9 cellular contexts compared by ENCODE assay signal in the genomic region with DNA sequence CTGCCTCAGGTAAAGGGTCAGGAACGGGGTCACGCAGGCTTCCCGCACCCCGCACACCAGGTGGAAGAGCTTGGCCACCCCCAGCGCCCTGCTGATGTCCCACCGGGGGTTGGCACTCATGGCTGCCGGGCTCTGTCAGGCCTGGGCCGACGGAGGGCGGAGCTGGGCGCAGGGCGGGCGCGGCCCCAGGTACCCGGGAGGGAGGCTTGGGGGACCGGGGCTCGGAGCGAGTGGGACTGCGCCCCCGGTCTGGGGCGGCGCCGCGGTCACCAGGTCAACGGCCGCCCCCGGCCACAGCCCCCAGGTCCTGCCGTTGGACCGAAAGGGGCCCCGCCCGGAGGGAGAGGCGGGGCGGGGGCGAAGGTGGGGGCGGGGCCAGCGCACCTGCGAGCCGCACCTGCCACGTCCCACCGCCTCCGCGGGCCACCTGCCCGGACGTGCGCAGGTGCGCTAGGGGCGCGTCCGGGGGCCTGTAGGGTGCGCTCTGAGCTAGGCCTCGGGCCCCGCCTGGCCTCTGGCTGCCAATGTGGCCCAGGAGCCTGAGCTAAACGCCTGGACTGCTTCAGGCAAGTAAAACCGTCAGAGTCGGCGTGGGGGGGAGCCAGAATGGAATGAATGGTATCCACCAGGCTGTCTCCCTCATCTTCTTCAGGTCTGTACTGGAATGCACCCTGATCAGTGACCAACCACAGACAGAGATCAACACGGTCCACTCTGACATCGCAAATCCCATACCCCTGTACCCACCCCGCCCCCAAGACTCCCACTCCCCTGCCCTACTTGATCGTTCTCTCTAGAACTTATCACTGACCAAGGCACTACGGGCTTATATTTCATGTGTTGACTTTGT.
DNase-seq lines count a peak whose midpoint lies in the region; ATAC-seq and TF ChIP-seq lines count a peak whose summit lies in the region.
"Had no signal": no experiment of that assay in that cellular context is flagged by ENCODE, and none has a peak within 500 bp of the region (broad histone marks: within the 10 kb centered on the region; RNA-seq: fewer than 3 reads in every experiment).

A gene with protein sequence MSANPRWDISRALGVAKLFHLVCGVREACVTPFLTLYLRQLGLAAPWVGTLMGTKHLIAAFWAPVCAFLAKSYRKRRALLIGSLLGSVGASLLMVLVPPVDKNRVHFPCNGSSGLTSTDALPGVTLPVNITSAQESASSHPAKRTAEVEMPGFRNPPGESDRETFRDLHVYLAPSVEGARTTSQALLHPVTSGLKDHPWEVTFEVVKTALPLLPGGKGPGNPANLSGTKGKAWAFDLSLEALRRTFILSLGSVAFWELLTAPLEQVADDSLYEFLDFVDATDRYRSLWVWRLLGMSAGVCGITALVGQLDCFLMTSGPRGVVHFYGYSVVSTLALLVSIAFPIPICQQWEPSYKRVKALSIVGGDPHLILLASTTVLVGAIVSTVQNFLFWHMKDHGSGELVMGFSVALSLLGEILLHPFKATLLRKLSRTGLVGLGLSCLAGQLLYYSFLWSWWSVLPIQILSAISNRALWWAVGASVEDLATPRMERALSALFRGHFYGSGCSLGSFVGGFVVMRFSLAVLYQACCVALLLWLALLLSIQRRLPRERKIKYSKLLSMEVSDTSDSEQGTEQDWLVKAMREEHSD (minus strand): TSS at position 365 of the 850 bp plus-strand sequence. CDS start 245 bp downstream, at position 120.

- no peaks in the 10 kb centered on the region for H3K27me3 ChIP-seq in RWPE2 (ENCODE audit: insufficient read depth, poor library complexity, severe bottlenecking)
- no peaks in the 10 kb centered on the region for H3K27me3 ChIP-seq in iPS DF 6.9 (ENCODE audit: control insufficient read depth, insufficient read depth, low read length)
- H3K27me3 ChIP-seq in rectal smooth muscle tissue (ENCODE audit: control insufficient read depth, insufficient read depth, low read length), result no peaks in the 10 kb centered on the region

- DNase-seq in DMS53 (lab: John Stamatoyannopoulos, UW) (peak; percentile 49), DMS53 treated with DMSO at 0.1 percent for 48 hours (lab: John Stamatoyannopoulos, UW; ENCODE audit: unreplicated experiment) (no peak), RWPE2 (ENCODE audit: low spot score) (no peak), iPS DF 6.9 (ENCODE audit: low read depth, low spot score) (no peak), kidney glomerular epithelial cell (lab: John Stamatoyannopoulos, UW) (no peak)
- no peak for DNase-seq in stimulated activated naive CD4-positive, alpha-beta T cell treated with Interleukin-2 at 50 U/mL for 16 hours (lab: John Stamatoyannopoulos, UW)

- H3K4me1 ChIP-seq in RWPE2 (ENCODE audit: insufficient read depth, poor library complexity, severe bottlenecking), result no peaks in the 10 kb centered on the region
- H3K4me1 ChIP-seq in iPS DF 6.9 (ENCODE audit: control insufficient read depth, insufficient read depth, low read length), result peaks cover 4% of the 10 kb centered on the region
- H3K4me1 ChIP-seq in rectal smooth muscle tissue (ENCODE audit: control insufficient read depth, insufficient read depth, low read length), result no peaks in the 10 kb centered on the region
- H3K4me1 ChIP-seq: A549 had no signal

- ATAC-seq in RWPE2 (ENCODE audit: low read depth) (peak; percentile 73), HG03378 (IDR thresholded peaks at IDR 0.05; ENCODE audit: unreplicated experiment) (no peak)
- ATAC-seq: A549 had no signal

- H3K36me3 ChIP-seq in RWPE2 (ENCODE audit: low read depth) (no peaks in the 10 kb centered on the region), iPS DF 6.9 (ENCODE audit: control insufficient read depth, insufficient read depth, low read length) (no peaks in the 10 kb centered on the region), rectal smooth muscle tissue (ENCODE audit: control insufficient read depth, insufficient read depth, low read length) (no peaks in the 10 kb centered on the region)

- H3K4me3 ChIP-seq in RWPE2 (ENCODE audit: severe bottlenecking) (no peak within 1 kb of the TSS), iPS DF 6.9 (ENCODE audit: low read length) (peak within 1 kb of the TSS; percentile 41; the same call in 1 of the 2 replicates), rectal smooth muscle tissue (ENCODE audit: low read length) (peak within 1 kb of the TSS; percentile 55)
- H3K4me3 ChIP-seq: A549 had no signal

- no CpG with 5 or more reads among the region's 61 CpGs for WGBS in iPS DF 6.9 (ENCODE audit: insufficient coverage, insufficient read length)

- H3K27ac ChIP-seq in RWPE2 (ENCODE audit: poor library complexity, severe bottlenecking) (no peak within 1 kb of the TSS), iPS DF 6.9 (ENCODE audit: low read length) (no peak within 1 kb of the TSS), rectal smooth muscle tissue (ENCODE audit: low read depth, low read length) (no peak within 1 kb of the TSS)
- H3K27ac ChIP-seq: A549 had no signal

- TF ChIP-seq CTCF in RWPE2 (IDR thresholded peaks at IDR 0.05; ENCODE audit: poor library complexity, severe bottlenecking), result peak; percentile 19

- H3K9me3 ChIP-seq in RWPE2 (ENCODE audit: severe bottlenecking) (no peaks in the 10 kb centered on the region), iPS DF 6.9 (ENCODE audit: control insufficient read depth, insufficient read depth, low read length) (no peaks in the 10 kb centered on the region)
- H3K9me3 ChIP-seq: A549 had no signal

- H3K9ac ChIP-seq in rectal smooth muscle tissue (ENCODE audit: low read length), result no peak within 1 kb of the TSS
